In the genomic region with DNA sequence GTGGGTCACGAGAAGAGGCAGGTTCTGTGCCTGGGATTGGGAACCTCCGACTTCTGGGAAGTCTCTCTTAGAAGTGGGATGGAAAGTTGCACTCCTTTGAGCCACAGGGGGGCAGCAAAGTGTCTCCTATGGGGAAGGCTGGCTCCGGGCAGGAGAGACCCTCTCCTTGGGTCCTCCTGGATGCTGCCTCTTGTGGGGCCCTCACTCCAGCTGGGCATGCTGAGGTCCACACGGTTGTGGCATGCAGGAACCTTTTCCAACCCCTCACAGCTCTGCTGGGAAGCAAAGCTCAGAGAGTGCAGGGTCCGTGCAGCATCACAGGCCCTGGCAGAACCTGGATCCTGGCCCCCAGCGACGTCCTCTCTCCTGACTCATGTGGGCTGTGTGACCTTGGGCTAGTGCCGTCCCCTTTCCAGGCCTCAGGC, we compare ENCODE assay signal across 9 cellular contexts. TPM values are rescaled to one million over a fixed set of nuclear protein-coding genes. Genes with fewer than 3 reads are reported as not detected.
DNase-seq lines count a peak whose midpoint lies in the region; ATAC-seq and TF ChIP-seq lines count a peak whose summit lies in the region.
"Had no signal": no experiment of that assay in that cellular context is flagged by ENCODE, and none has a peak within 500 bp of the region (broad histone marks: within the 10 kb centered on the region; RNA-seq: fewer than 3 reads in every experiment).

No MANE protein-coding gene starts in this region.

- H3K36me3 ChIP-seq in BE2C, result no peaks in the 10 kb centered on the region
- H3K36me3 ChIP-seq in PC-3 (ENCODE audit: low read depth, low read length), result no peaks in the 10 kb centered on the region
- H3K36me3 ChIP-seq in esophagus muscularis mucosa, result no peaks in the 10 kb centered on the region

- no peaks in the 10 kb centered on the region for H3K36me3 Mint-ChIP-seq in H9 (ENCODE audit: insufficient read depth in 1 of 3, low read depth in 3 of 3)

- intact Hi-C loops in PC-3 (cut with micrococcal nuclease), result no loop called here
- intact Hi-C loops in esophagus muscularis mucosa (cut with DNase I), result no loop called here
- intact Hi-C loops in posterior vena cava (cut with DNase I), result loop anchor here in 1 of 2 donors (5.0 kb wide), 1 partner anchor 798 kb away; no protein-coding TSS in a partner anchor

- no peak overlapping the region for H3K27ac Mint-ChIP-seq in H9

- H3K79me2 ChIP-seq in H9 (ENCODE audit: insufficient read depth, low read length) (no peaks in the 10 kb centered on the region), PC-3 (ENCODE audit: low read length) (no peaks in the 10 kb centered on the region)

- H3K9me3 ChIP-seq in BE2C, result no peaks in the 10 kb centered on the region
- no peaks in the 10 kb centered on the region for H3K9me3 ChIP-seq in H9 (ENCODE audit: control insufficient read depth, low read depth, low read length)
- no peaks in the 10 kb centered on the region for H3K9me3 ChIP-seq in PC-3 (ENCODE audit: low read length)
- no peaks in the 10 kb centered on the region for H3K9me3 ChIP-seq in esophagus muscularis mucosa

- peaks cover 3 to 6% of the 10 kb centered on the region in 2 experiments; a peak in 2 of 4 replicates for H3K4me1 Mint-ChIP-seq in H9

- no peak overlapping the region for H3K56ac ChIP-seq in H9 (ENCODE audit: insufficient read length, low read depth, low read length)

- TF ChIP-seq POLR2A in esophagus muscularis mucosa (IDR thresholded peaks at IDR 0.05; ENCODE audit: low read depth), result no peak

- H3K27ac ChIP-seq in H9 (ENCODE audit: insufficient read length, low read depth, low read length) (no peak overlapping the region), PC-3 (ENCODE audit: low read length) (no peak overlapping the region), esophagus muscularis mucosa (replicated peaks in 1 of 4) (no peak overlapping the region)

- no peaks in the 10 kb centered on the region for H3K23me2 ChIP-seq in H9 (ENCODE audit: insufficient read length, low read depth, low read length, poor library complexity, severe bottlenecking)

- no peak overlapping the region for H2BK15ac ChIP-seq in H9 (ENCODE audit: low read depth, low read length)

- peak; percentile 86 for TF ChIP-seq CTCF in BE2C (IDR thresholded peaks at IDR 0.05; ENCODE audit: low read depth, low read length)
- peak; percentile 88 for TF ChIP-seq CTCF in H9 (conservative IDR thresholded peaks at IDR 0.05)
- TF ChIP-seq CTCF in PC-3 (conservative IDR thresholded peaks at IDR 0.05; ENCODE audit: low read depth, low read length), result peak; percentile 85
- peak in 2 of 3 experiments; percentile 33 to 52 for TF ChIP-seq CTCF in esophagus muscularis mucosa (IDR thresholded peaks at IDR 0.05)

- BruUV-seq in PC-3 (replicated peaks; lab: Mats Ljungman, UMichigan), result no TSS peak

- H2AFZ ChIP-seq in H9 (ENCODE audit: low read length) (no peak overlapping the region), PC-3 (ENCODE audit: low read length) (no peak overlapping the region)

- no peak overlapping the region for H2BK20ac ChIP-seq in H9 (ENCODE audit: low read depth, low read length, poor library complexity, severe bottlenecking)

- H3K9me2 ChIP-seq in PC-3 (replicated peaks; ENCODE audit: low read length), result no peaks in the 10 kb centered on the region

- no peak overlapping the region for H3K4ac ChIP-seq in H9 (ENCODE audit: low read depth, low read length)

- no peak overlapping the region for H3T11ph ChIP-seq in H9 (ENCODE audit: low read length)

- POLR2A ChIA-PET in PC-3 (lab: Charles Lee; ENCODE audit: unreplicated experiment), result no interaction called here

- WGBS in H9 (ENCODE audit: extremely low coverage, insufficient read length, low lambda C conversion rate), result no CpG with 5 or more reads among the region's 8 CpGs
- WGBS in esophagus muscularis mucosa, result 22% methylated on average over 7 of the region's 8 CpGs

- no peaks in the 10 kb centered on the region for H4K20me1 ChIP-seq in H9 (ENCODE audit: control insufficient read depth, insufficient read depth, insufficient read length)
- H4K20me1 ChIP-seq in PC-3 (ENCODE audit: low read length), result no peaks in the 10 kb centered on the region

- no peak overlapping the region for H2BK5ac ChIP-seq in H9 (ENCODE audit: insufficient read length, low read length)

- no peak overlapping the region for H4K8ac ChIP-seq in H9 (replicated peaks; ENCODE audit: insufficient read length, low read depth, low read length)

- no peak overlapping the region for H2BK120ac ChIP-seq in H9 (ENCODE audit: low read depth, low read length, poor library complexity, severe bottlenecking)

- no peak overlapping the region for H4K91ac ChIP-seq in H9 (ENCODE audit: insufficient read length, low read depth, low read length)

- no peak overlapping the region for H2AK5ac ChIP-seq in H9 (ENCODE audit: insufficient read length, low read length)

- DNase-seq in BE2C (peak; percentile 78), H9 (peak; percentile 90), PC-3 (peak; percentile 69), esophagus muscularis mucosa (ENCODE audit: extremely low spot score) (no peak), posterior vena cava (ENCODE audit: low spot score) (peak; percentile 62)

- no peak overlapping the region for H3K9ac ChIP-seq in H9 (ENCODE audit: extremely low read depth, insufficient read length, low read length)
- H3K9ac ChIP-seq in PC-3 (ENCODE audit: low read length), result no peak overlapping the region

- H4K5ac ChIP-seq in H9 (ENCODE audit: insufficient read length, low read depth, low read length), result no peak overlapping the region

- H3K23ac ChIP-seq in H9 (ENCODE audit: insufficient read length, low read depth, low read length), result no peak overlapping the region

- no peak overlapping the region for H3K18ac ChIP-seq in H9 (ENCODE audit: insufficient read length, low read depth, low read length)

- no peak overlapping the region for H2BK12ac ChIP-seq in H9 (ENCODE audit: insufficient read length, low read depth, low read length)

- no peak overlapping the region for H3K4me3 ChIP-seq in BE2C (ENCODE audit: low read depth, low read length)
- H3K4me3 ChIP-seq in PC-3 (ENCODE audit: low read length), result no peak overlapping the region
- H3K4me3 ChIP-seq in esophagus muscularis mucosa, result no peak overlapping the region

- H3K27me3 ChIP-seq in BE2C, result peaks cover 24% of the 10 kb centered on the region
- no peaks in the 10 kb centered on the region for H3K27me3 ChIP-seq in H9 (ENCODE audit: insufficient read depth, low read length)
- H3K27me3 ChIP-seq in PC-3 (ENCODE audit: low read length), result no peaks in the 10 kb centered on the region
- peaks cover 0 to 42% (median 0%) of the 10 kb centered on the region in 4 donors for H3K27me3 ChIP-seq in esophagus muscularis mucosa

- no peaks in the 10 kb centered on the region for H3K9me3 Mint-ChIP-seq in H9

- no peak overlapping the region for H3K14ac ChIP-seq in H9 (ENCODE audit: insufficient read depth, low read length)

- no peaks in the 10 kb centered on the region for H3F3A ChIP-seq in PC-3 (ENCODE audit: low read length, unreplicated experiment)

- H3K27me3 Mint-ChIP-seq in H9 (ENCODE audit: low read depth), result peaks cover 14% of the 10 kb centered on the region

- H3K79me1 ChIP-seq in H9 (ENCODE audit: insufficient read depth, low read depth, low read length, poor library complexity, severe bottlenecking), result no peaks in the 10 kb centered on the region

- CTCF ChIA-PET in PC-3 (lab: Charles Lee), result no interaction called here

- peak; percentile 73 for ATAC-seq in PC-3
- ATAC-seq in HG03439 (IDR thresholded peaks at IDR 0.05; ENCODE audit: unreplicated experiment), result no peak
- no peak for ATAC-seq in GM21786 (IDR thresholded peaks at IDR 0.05; ENCODE audit: unreplicated experiment)
- no peak for ATAC-seq in HG03442 (IDR thresholded peaks at IDR 0.05; ENCODE audit: unreplicated experiment)

- H3K4me3 Mint-ChIP-seq in H9, result no peak overlapping the region

- TF ChIP-seq EP300 in esophagus muscularis mucosa (IDR thresholded peaks at IDR 0.05), result no peak

- H3K4me1 ChIP-seq in BE2C (no peaks in the 10 kb centered on the region), H9 (ENCODE audit: insufficient read depth, low read length) (no peaks in the 10 kb centered on the region), PC-3 (ENCODE audit: insufficient read depth, low read length) (no peaks in the 10 kb centered on the region), esophagus muscularis mucosa (no peaks in the 10 kb centered on the region)

- no peak overlapping the region for H3K4me2 ChIP-seq in H9 (ENCODE audit: insufficient read depth, insufficient read length, low read length)
- no peak overlapping the region for H3K4me2 ChIP-seq in PC-3 (ENCODE audit: low read length)

RNA-seq across cellular contexts. Expression of a gene that starts 17.4 kb away (rescaled TPM):
- 54.5 TPM for polyA plus RNA-seq in BE2C (2012; ENCODE audit: insufficient read depth, insufficient read length, low read depth)
- total RNA-seq in H9 (2021), result 0.46 and 1.1 TPM in 2 replicates
- total RNA-seq in PC-3 (2014; rRNA removed), result 14.0 and 19.9 TPM in 2 replicates
- total RNA-seq in esophagus muscularis mucosa, result 1 to 10 TPM; 2.7 to 5.6 (median 3.2) TPM
- 1 to 10 TPM; 1.1 to 5.5 TPM for total RNA-seq in posterior vena cava

RNA-seq across cellular contexts. Expression of a gene that starts 32.1 kb away (rescaled TPM):
- not detected for polyA plus RNA-seq in BE2C (2012; ENCODE audit: insufficient read depth, insufficient read length, low read depth)
- total RNA-seq in H9 (2021) (1.9 and 2.1 TPM in 2 replicates), PC-3 (2014; rRNA removed) (0.23 and 0.26 TPM in 2 replicates), esophagus muscularis mucosa (not detected), posterior vena cava (not detected)
- total RNA-seq: glomerular endothelial cell had no signal

RNA-seq across cellular contexts. Expression of a gene that starts 35.9 kb away (rescaled TPM):
- 0.74 TPM for polyA plus RNA-seq in BE2C (2012; ENCODE audit: insufficient read depth, insufficient read length, low read depth)
- total RNA-seq in H9 (2021) (0.13 TPM in 1 of 2 replicates, not detected in the other), PC-3 (2014; rRNA removed) (not detected in 2 replicates), esophagus muscularis mucosa (10 to 100 TPM in 1 of 4 donors, not detected in 3; 13.6 TPM), posterior vena cava (under 1 TPM; 0.62 to 0.83 TPM)
- total RNA-seq: glomerular endothelial cell had no signal
